In the genomic region with DNA sequence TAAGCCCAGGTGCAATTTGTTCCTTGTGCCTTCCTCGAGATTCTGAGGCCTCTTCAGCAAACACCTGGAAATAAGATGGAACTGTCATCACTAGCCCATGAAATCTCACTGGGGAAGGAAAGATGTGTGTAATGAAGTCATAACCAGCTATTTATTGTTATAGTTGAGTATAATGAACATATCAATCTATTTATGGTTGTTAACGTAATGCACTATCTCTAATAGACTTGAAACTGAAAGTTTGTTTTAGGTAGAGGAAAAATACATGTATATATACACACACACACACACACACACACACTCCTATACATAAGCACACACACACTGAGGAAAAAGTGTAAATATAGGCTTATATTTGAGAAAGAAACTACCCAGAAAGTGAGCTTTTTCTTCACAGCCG, we compare ENCODE assay signal across 16 cellular contexts.
DNase-seq lines count a peak whose midpoint lies in the region; ATAC-seq and TF ChIP-seq lines count a peak whose summit lies in the region.
"Had no signal": no experiment of that assay in that cellular context is flagged by ENCODE, and none has a peak within 500 bp of the region (broad histone marks: within the 10 kb centered on the region; RNA-seq: fewer than 3 reads in every experiment).

No MANE protein-coding gene starts in this region.

- H3K4me3 ChIP-seq in heart right ventricle (no peak overlapping the region), SU-DHL-6 (ENCODE audit: insufficient read depth, low read length, poor library complexity, severe bottlenecking) (no peak overlapping the region)
- H3K4me3 ChIP-seq: BLaER1, HAP-1 had no signal

- H3K27me3 ChIP-seq in heart right ventricle = no peaks in the 10 kb centered on the region
- no peaks in the 10 kb centered on the region for H3K27me3 ChIP-seq in SU-DHL-6 (ENCODE audit: low read length)
- H3K27me3 ChIP-seq: BLaER1 had no signal

- intact Hi-C loops in heart right ventricle (cut with DNase I) (no loop called here), Right ventricle myocardium inferior (cut with DNase I) (no loop called here)

- peak overlapping the region; percentile 26 for H3K9ac ChIP-seq in SU-DHL-6 (ENCODE audit: low read length)
- H3K9ac ChIP-seq: BLaER1 had no signal

- ATAC-seq in heart right ventricle (peak in 6 of 8 donors; percentile 21 to 73 (median 46)), Right ventricle myocardium inferior (no peak)
- ATAC-seq in stimulated activated memory B cell treated with anti-CD40 and anti-IgM and Interleukin-4, amounts not matched to agents 10 μg/mL and 1 μg/mL and 100 μg/mL, for 72 hours = no peak

- H3K36me3 ChIP-seq in heart right ventricle (peaks cover 0 to 100% (median 3%) of the 10 kb centered on the region in 9 donors), SU-DHL-6 (ENCODE audit: low read length) (peaks cover 46% of the 10 kb centered on the region)

- H3K79me2 ChIP-seq in SU-DHL-6 (ENCODE audit: insufficient read depth, low read length) = peaks cover 19% of the 10 kb centered on the region

- H3K4me1 Mint-ChIP-seq in activated T-cell treated with anti-CD3 and anti-CD28 coated beads, Interleukin-2, amount 50 U/mL, for 24 hours (ENCODE audit: low read depth) = no peaks in the 10 kb centered on the region
- peaks cover 13% of the 10 kb centered on the region for H3K4me1 Mint-ChIP-seq in stimulated activated memory B cell treated with anti-CD40 and anti-IgM and Interleukin-4, amounts not matched to agents 10 μg/mL and 1 μg/mL and 100 μg/mL, for 72 hours

- no peak overlapping the region for H3K4me3 Mint-ChIP-seq in activated T-cell treated with anti-CD3 and anti-CD28 coated beads, Interleukin-2, amount 50 U/mL, for 24 hours
- H3K4me3 Mint-ChIP-seq in stimulated activated memory B cell treated with anti-CD40 and anti-IgM and Interleukin-4, amounts not matched to agents 10 μg/mL and 1 μg/mL and 100 μg/mL, for 72 hours = no peak overlapping the region
- H3K4me3 Mint-ChIP-seq: CD8-positive, alpha-beta memory T cell had no signal

- H3K9me3 ChIP-seq in heart right ventricle = no peaks in the 10 kb centered on the region
- no peaks in the 10 kb centered on the region for H3K9me3 ChIP-seq in SU-DHL-6 (ENCODE audit: insufficient read depth, low read length)
- H3K9me3 ChIP-seq: BLaER1, Caco-2, HAP-1 had no signal

- no peaks in the 10 kb centered on the region for H4K20me1 ChIP-seq in SU-DHL-6 (ENCODE audit: low read depth, low read length)

- TF ChIP-seq CTCF in heart right ventricle (IDR thresholded peaks at IDR 0.05) (no peak), SU-DHL-6 (IDR thresholded peaks at IDR 0.05; ENCODE audit: insufficient read depth, low read length, poor library complexity, severe bottlenecking) (no peak)

- peaks cover 78% of the 10 kb centered on the region for H3F3A ChIP-seq in SU-DHL-6 (ENCODE audit: insufficient read depth)

- DNase-seq in activated T-cell treated with anti-CD3 and anti-CD28 coated beads, Interleukin-2, amount 50 U/mL, for 24 hours = no peak
- DNase-seq in activated T-cell treated with anti-CD3 and anti-CD28 coated beads for 4 hours (no peak), heart right ventricle (no peak), Right ventricle myocardium inferior (ENCODE audit: missing footprints) (no peak), medulla oblongata (ENCODE audit: extremely low spot score) (no peak)
- DNase-seq in activated CD4-positive, alpha-beta T cell treated with anti-CD3 and anti-CD28 coated beads for 4 hours = no peak
- DNase-seq: AML-193; Caco-2; CD8-positive, alpha-beta memory T cell; DND-41; GF-D8 had no signal

- 61 to 67% methylated on average over 3 of the region's 3 CpGs for WGBS in heart right ventricle, 2 donors

- peak overlapping the region; percentile 84 for H3K4me2 ChIP-seq in SU-DHL-6 (ENCODE audit: low read depth, low read length, poor library complexity, severe bottlenecking)
- H3K4me2 ChIP-seq: BLaER1 had no signal

- no peaks in the 10 kb centered on the region for H3K9me3 Mint-ChIP-seq in activated T-cell treated with anti-CD3 and anti-CD28 coated beads, Interleukin-2, amount 50 U/mL, for 24 hours
- no peaks in the 10 kb centered on the region for H3K9me3 Mint-ChIP-seq in stimulated activated memory B cell treated with anti-CD40 and anti-IgM and Interleukin-4, amounts not matched to agents 10 μg/mL and 1 μg/mL and 100 μg/mL, for 72 hours
- H3K9me3 Mint-ChIP-seq: CD8-positive, alpha-beta memory T cell had no signal

- no peaks in the 10 kb centered on the region for H3K9me2 ChIP-seq in SU-DHL-6 (replicated peaks; ENCODE audit: insufficient read depth, low read length)

- no peak overlapping the region for H2AFZ ChIP-seq in SU-DHL-6 (ENCODE audit: low read depth, low read length, severe bottlenecking)

- peaks cover 0 to 17% (median 0%) of the 10 kb centered on the region in 9 donors for H3K4me1 ChIP-seq in heart right ventricle
- H3K4me1 ChIP-seq: Caco-2, HAP-1 had no signal

- H3K27ac Mint-ChIP-seq in activated T-cell treated with anti-CD3 and anti-CD28 coated beads, Interleukin-2, amount 50 U/mL, for 24 hours = peak overlapping the region; percentile 10
- peak overlapping the region; percentile 38 for H3K27ac Mint-ChIP-seq in stimulated activated memory B cell treated with anti-CD40 and anti-IgM and Interleukin-4, amounts not matched to agents 10 μg/mL and 1 μg/mL and 100 μg/mL, for 72 hours

- H3K36me3 Mint-ChIP-seq in activated T-cell treated with anti-CD3 and anti-CD28 coated beads, Interleukin-2, amount 50 U/mL, for 24 hours (ENCODE audit: low read depth) = peaks cover 92% of the 10 kb centered on the region
- peaks cover 62% of the 10 kb centered on the region for H3K36me3 Mint-ChIP-seq in stimulated activated memory B cell treated with anti-CD40 and anti-IgM and Interleukin-4, amounts not matched to agents 10 μg/mL and 1 μg/mL and 100 μg/mL, for 72 hours

- H3K27ac ChIP-seq in heart right ventricle = peak overlapping the region in 8 of 10 donors; percentile 13 to 77 (median 56)
- H3K27ac ChIP-seq in SU-DHL-6 (ENCODE audit: low read depth, low read length) = peak overlapping the region; percentile 90
- H3K27ac ChIP-seq: 22Rv1, BLaER1 had no signal

- no peaks in the 10 kb centered on the region for H3K27me3 Mint-ChIP-seq in activated T-cell treated with anti-CD3 and anti-CD28 coated beads, Interleukin-2, amount 50 U/mL, for 24 hours
- H3K27me3 Mint-ChIP-seq in stimulated activated memory B cell treated with anti-CD40 and anti-IgM and Interleukin-4, amounts not matched to agents 10 μg/mL and 1 μg/mL and 100 μg/mL, for 72 hours = no peaks in the 10 kb centered on the region
- H3K27me3 Mint-ChIP-seq: CD8-positive, alpha-beta memory T cell had no signal

Comparison
In these comparisons a context has a peak if more than half of its experiments do, and no peak if none do; other contexts are left out.
1. ATAC-seq: peak in heart right ventricle (6 of 8); none in Right ventricle myocardium inferior (single experiment) and stimulated activated memory B cell treated with anti-CD40 and anti-IgM and Interleukin-4, amounts not matched to agents 10 μg/mL and 1 μg/mL and 100 μg/mL, for 72 hours (single experiment).